1 cellular context compared by ENCODE assay signal in the genomic region with DNA sequence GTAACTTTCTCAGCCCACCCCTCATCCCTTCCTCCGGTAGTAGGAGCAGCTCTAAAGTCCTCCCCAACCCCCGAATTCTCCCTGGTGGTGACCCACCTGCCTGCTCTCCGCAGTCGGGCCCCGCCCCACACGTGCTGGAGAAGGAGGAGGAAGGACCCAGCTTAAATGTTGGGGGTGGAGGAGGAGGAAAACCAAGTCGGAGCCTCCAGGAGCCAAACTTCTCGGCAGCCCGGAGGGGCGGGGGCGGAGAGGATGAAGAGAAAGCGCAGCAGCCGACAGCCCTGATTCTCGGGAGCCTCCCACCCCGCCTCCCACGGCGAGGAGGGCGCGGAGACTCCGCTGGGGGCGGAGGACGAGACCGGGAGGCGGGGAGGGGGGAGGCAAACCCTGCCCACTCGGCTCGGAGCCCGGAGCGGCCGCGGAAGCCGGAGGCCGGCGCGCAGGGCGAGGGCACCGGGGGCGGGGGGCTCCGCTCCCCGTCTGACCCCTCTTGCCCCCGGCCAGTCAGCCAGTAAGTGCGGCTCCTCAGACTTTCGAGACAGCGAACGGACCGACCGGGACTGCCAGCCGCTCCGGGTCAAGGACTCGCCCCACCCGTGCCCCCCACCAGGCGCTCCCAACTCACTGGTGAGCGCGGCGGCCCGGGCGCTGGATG.
TF ChIP-seq lines count a peak whose summit lies in the region.

A gene with protein sequence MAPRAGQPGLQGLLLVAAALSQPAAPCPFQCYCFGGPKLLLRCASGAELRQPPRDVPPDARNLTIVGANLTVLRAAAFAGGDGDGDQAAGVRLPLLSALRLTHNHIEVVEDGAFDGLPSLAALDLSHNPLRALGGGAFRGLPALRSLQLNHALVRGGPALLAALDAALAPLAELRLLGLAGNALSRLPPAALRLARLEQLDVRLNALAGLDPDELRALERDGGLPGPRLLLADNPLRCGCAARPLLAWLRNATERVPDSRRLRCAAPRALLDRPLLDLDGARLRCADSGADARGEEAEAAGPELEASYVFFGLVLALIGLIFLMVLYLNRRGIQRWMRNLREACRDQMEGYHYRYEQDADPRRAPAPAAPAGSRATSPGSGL (plus strand): TSS at position 394 of the 655 bp plus-strand sequence. CDS start 276 bp downstream, outside the sequence.

TF ChIP-seq in K562, 482 proteins besides CTCF, POLR2A, EP300 and RAD21:
- no peak for TF ChIP-seq ZKSCAN1 (IDR thresholded peaks at IDR 0.05; ENCODE audit: low read depth, low read length)
- TF ChIP-seq NRF1 (conservative IDR thresholded peaks at IDR 0.05 in 1 of 2, IDR thresholded peaks at IDR 0.05 in 1 of 2): no peak
- TF ChIP-seq, protein P1, sequence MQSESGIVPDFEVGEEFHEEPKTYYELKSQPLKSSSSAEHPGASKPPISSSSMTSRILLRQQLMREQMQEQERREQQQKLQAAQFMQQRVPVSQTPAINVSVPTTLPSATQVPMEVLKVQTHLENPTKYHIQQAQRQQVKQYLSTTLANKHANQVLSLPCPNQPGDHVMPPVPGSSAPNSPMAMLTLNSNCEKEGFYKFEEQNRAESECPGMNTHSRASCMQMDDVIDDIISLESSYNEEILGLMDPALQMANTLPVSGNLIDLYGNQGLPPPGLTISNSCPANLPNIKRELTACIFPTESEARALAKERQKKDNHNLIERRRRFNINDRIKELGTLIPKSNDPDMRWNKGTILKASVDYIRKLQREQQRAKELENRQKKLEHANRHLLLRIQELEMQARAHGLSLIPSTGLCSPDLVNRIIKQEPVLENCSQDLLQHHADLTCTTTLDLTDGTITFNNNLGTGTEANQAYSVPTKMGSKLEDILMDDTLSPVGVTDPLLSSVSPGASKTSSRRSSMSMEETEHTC (IDR thresholded peaks at IDR 0.05): no peak
- no peak for TF ChIP-seq TBL1XR1 (IDR thresholded peaks at IDR 0.05; ENCODE audit: low read length in 2 of 2)
- no peak for TF ChIP-seq STAG1 (CRISPR knock-in tag; IDR thresholded peaks at IDR 0.05; ENCODE audit: borderline replicate concordance)
- TF ChIP-seq BHLHE40 (IDR thresholded peaks at IDR 0.05; ENCODE audit: low read length): peak; percentile 63
- TF ChIP-seq, protein P2, sequence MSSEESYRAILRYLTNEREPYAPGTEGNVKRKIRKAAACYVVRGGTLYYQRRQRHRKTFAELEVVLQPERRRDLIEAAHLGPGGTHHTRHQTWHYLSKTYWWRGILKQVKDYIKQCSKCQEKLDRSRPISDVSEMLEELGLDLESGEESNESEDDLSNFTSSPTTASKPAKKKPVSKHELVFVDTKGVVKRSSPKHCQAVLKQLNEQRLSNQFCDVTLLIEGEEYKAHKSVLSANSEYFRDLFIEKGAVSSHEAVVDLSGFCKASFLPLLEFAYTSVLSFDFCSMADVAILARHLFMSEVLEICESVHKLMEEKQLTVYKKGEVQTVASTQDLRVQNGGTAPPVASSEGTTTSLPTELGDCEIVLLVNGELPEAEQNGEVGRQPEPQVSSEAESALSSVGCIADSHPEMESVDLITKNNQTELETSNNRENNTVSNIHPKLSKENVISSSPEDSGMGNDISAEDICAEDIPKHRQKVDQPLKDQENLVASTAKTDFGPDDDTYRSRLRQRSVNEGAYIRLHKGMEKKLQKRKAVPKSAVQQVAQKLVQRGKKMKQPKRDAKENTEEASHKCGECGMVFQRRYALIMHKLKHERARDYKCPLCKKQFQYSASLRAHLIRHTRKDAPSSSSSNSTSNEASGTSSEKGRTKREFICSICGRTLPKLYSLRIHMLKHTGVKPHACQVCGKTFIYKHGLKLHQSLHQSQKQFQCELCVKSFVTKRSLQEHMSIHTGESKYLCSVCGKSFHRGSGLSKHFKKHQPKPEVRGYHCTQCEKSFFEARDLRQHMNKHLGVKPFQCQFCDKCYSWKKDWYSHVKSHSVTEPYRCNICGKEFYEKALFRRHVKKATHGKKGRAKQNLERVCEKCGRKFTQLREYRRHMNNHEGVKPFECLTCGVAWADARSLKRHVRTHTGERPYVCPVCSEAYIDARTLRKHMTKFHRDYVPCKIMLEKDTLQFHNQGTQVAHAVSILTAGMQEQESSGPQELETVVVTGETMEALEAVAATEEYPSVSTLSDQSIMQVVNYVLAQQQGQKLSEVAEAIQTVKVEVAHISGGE (CRISPR knock-in tag; IDR thresholded peaks at IDR 0.05): no peak
- no peak for TF ChIP-seq RBM15 (IDR thresholded peaks at IDR 0.05; ENCODE audit: insufficient read depth, low read length)
- no peak for TF ChIP-seq ZNF224 (CRISPR knock-in tag; IDR thresholded peaks at IDR 0.05)
- no peak for TF ChIP-seq NR1H2 (CRISPR knock-in tag; IDR thresholded peaks at IDR 0.05)
- no peak for TF ChIP-seq BCOR (IDR thresholded peaks at IDR 0.05)
- TF ChIP-seq CREB1 (IDR thresholded peaks at IDR 0.05): no peak
- no peak for TF ChIP-seq CREB1 (CRISPR knock-in tag; IDR thresholded peaks at IDR 0.05)
- TF ChIP-seq ZBTB7A (IDR thresholded peaks at IDR 0.05; ENCODE audit: borderline replicate concordance, control insufficient read depth, low read depth, low read length): peak; percentile 17; the same call in 1 of the 2 replicates
- no peak for TF ChIP-seq KLF13 (tag; IDR thresholded peaks at IDR 0.05; ENCODE audit: borderline replicate concordance, low read depth)
- TF ChIP-seq, protein P3, sequence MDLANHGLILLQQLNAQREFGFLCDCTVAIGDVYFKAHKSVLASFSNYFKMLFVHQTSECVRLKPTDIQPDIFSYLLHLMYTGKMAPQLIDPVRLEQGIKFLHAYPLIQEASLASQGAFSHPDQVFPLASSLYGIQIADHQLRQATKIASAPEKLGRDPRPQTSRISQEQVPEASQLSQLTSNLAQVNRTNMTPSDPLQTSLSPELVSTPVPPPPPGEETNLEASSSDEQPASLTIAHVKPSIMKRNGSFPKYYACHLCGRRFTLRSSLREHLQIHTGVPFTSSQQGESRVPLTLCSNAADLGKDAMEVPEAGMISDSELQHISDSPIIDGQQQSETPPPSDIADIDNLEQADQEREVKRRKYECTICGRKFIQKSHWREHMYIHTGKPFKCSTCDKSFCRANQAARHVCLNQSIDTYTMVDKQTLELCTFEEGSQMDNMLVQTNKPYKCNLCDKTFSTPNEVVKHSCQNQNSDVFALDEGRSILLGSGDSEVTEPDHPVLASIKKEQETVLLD (IDR thresholded peaks at IDR 0.05): no peak
- TF ChIP-seq ARID2 (IDR thresholded peaks at IDR 0.05): no peak
- TF ChIP-seq, protein P4, sequence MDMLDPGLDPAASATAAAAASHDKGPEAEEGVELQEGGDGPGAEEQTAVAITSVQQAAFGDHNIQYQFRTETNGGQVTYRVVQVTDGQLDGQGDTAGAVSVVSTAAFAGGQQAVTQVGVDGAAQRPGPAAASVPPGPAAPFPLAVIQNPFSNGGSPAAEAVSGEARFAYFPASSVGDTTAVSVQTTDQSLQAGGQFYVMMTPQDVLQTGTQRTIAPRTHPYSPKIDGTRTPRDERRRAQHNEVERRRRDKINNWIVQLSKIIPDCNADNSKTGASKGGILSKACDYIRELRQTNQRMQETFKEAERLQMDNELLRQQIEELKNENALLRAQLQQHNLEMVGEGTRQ (CRISPR knock-in tag; IDR thresholded peaks at IDR 0.05): no peak
- no peak for TF ChIP-seq HDAC3 (IDR thresholded peaks at IDR 0.05; ENCODE audit: borderline replicate concordance, partially characterized antibody)
- TF ChIP-seq, protein P5, sequence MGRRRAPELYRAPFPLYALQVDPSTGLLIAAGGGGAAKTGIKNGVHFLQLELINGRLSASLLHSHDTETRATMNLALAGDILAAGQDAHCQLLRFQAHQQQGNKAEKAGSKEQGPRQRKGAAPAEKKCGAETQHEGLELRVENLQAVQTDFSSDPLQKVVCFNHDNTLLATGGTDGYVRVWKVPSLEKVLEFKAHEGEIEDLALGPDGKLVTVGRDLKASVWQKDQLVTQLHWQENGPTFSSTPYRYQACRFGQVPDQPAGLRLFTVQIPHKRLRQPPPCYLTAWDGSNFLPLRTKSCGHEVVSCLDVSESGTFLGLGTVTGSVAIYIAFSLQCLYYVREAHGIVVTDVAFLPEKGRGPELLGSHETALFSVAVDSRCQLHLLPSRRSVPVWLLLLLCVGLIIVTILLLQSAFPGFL (CRISPR knock-in tag; IDR thresholded peaks at IDR 0.05): no peak
- TF ChIP-seq, protein P6, sequence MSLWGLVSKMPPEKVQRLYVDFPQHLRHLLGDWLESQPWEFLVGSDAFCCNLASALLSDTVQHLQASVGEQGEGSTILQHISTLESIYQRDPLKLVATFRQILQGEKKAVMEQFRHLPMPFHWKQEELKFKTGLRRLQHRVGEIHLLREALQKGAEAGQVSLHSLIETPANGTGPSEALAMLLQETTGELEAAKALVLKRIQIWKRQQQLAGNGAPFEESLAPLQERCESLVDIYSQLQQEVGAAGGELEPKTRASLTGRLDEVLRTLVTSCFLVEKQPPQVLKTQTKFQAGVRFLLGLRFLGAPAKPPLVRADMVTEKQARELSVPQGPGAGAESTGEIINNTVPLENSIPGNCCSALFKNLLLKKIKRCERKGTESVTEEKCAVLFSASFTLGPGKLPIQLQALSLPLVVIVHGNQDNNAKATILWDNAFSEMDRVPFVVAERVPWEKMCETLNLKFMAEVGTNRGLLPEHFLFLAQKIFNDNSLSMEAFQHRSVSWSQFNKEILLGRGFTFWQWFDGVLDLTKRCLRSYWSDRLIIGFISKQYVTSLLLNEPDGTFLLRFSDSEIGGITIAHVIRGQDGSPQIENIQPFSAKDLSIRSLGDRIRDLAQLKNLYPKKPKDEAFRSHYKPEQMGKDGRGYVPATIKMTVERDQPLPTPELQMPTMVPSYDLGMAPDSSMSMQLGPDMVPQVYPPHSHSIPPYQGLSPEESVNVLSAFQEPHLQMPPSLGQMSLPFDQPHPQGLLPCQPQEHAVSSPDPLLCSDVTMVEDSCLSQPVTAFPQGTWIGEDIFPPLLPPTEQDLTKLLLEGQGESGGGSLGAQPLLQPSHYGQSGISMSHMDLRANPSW (CRISPR knock-in tag; IDR thresholded peaks at IDR 0.05): no peak
- no peak for TF ChIP-seq HOXB6 (CRISPR knock-in tag; IDR thresholded peaks at IDR 0.05; ENCODE audit: borderline replicate concordance)
- no peak for TF ChIP-seq FUS (optimal IDR thresholded peaks at IDR 0.05; ENCODE audit: low read depth, low read length)
- no peak for TF ChIP-seq PRMT5 (CRISPR knock-in tag; IDR thresholded peaks at IDR 0.05)
- TF ChIP-seq, protein P7, sequence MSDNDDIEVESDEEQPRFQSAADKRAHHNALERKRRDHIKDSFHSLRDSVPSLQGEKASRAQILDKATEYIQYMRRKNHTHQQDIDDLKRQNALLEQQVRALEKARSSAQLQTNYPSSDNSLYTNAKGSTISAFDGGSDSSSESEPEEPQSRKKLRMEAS (CRISPR knock-in tag; IDR thresholded peaks at IDR 0.05): peak; percentile 59
- peak; percentile 78 for TF ChIP-seq EGR1 (conservative IDR thresholded peaks at IDR 0.05)
